In the genomic region with DNA sequence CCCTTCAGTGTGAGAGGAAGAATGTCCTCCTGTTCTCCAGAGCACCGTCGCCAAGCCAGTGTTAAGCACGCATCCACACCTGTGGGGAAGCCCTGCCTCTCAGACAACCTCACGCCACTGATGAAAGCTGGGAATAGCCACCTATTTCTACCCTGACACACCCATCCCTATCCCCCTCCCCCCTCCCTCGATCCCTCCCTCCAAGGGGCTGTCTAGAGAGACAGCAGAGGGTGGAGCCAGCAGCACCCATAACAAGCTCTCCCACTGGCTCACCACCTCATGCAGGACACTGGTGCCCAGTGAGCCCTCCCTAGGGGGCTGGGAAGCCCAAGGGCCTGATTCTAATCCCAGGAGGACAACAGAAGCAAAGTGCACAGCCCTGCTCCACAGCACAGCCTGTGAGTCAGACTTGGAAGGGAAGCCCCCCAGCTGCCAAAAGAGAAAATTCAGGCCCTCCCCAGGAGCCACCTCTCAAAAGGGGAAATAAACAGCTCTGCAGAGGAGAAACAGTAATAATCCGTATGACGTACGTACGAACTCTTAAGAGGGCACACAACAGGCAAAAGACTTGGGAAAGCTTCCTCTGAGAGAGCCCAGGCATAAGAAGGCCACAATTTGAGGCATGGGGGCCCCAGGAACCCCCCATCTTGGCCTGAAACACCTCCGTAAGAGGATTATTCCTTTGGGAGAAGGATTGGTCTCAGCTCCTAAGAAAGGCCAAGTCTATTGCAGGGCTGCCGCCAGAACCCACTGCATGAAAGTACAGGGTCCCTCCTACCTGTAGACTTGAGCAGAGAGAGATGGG, we compare ENCODE assay signal across 11 cellular contexts. TPM values are rescaled to one million over a fixed set of nuclear protein-coding genes. Genes with fewer than 3 reads are reported as not detected.
DNase-seq lines count a peak whose midpoint lies in the region; ATAC-seq and FAIRE-seq lines count a peak whose summit lies in the region.
"Had no signal": no experiment of that assay in that cellular context is flagged by ENCODE, and none has a peak within 500 bp of the region (broad histone marks: within the 10 kb centered on the region; RNA-seq: fewer than 3 reads in every experiment).

No MANE protein-coding gene starts in this region.

- H3K27ac ChIP-seq in duodenal mucosa (ENCODE audit: low read depth, low read length): peak overlapping the region; percentile 78
- peak overlapping the region; percentile 12 to 96 for H3K27ac ChIP-seq in small intestine (ENCODE audit: low read depth in 1 of 2, low read length in 1 of 2)
- H3K27ac ChIP-seq: neutrophil had no signal

- H3K9me3 ChIP-seq in duodenal mucosa (ENCODE audit: control insufficient read depth in 1 of 2, low read length in 2 of 2): no peaks in the 10 kb centered on the region
- H3K9me3 ChIP-seq in small intestine (ENCODE audit: control insufficient read depth, low read depth): no peaks in the 10 kb centered on the region
- H3K9me3 ChIP-seq: neutrophil had no signal

- 57 to 68% (median 66%) methylated on average over 11 of the region's 11 CpGs for WGBS in small intestine, 3 donors

- H3K36me3 ChIP-seq in duodenal mucosa (ENCODE audit: control insufficient read depth in 1 of 2, insufficient read depth in 2 of 2, low read length in 2 of 2): no peaks in the 10 kb centered on the region
- H3K36me3 ChIP-seq in small intestine (ENCODE audit: control insufficient read depth in 2 of 2, insufficient read depth in 2 of 2, low read length in 2 of 2): no peaks in the 10 kb centered on the region
- H3K36me3 ChIP-seq: neutrophil had no signal

- no peak for ATAC-seq in GM19035 (IDR thresholded peaks at IDR 0.05; ENCODE audit: unreplicated experiment)
- ATAC-seq in HG02973 (IDR thresholded peaks at IDR 0.05; ENCODE audit: unreplicated experiment): no peak
- no peak for ATAC-seq in HG03045 (IDR thresholded peaks at IDR 0.05; ENCODE audit: unreplicated experiment)

- H3K4me3 ChIP-seq in duodenal mucosa (ENCODE audit: low read depth in 1 of 2, low read length in 2 of 2): peak overlapping the region in 1 of 2 donors; percentile 5
- no peak overlapping the region for H3K4me3 ChIP-seq in small intestine (ENCODE audit: low read depth in 1 of 2, low read length in 2 of 2)

- H3K27me3 ChIP-seq in duodenal mucosa (ENCODE audit: control insufficient read depth in 1 of 2, insufficient read depth in 2 of 2, low read length in 2 of 2): no peaks in the 10 kb centered on the region
- H3K27me3 ChIP-seq in small intestine (ENCODE audit: control insufficient read depth in 2 of 2, insufficient read depth in 2 of 2, low read length in 2 of 2): no peaks in the 10 kb centered on the region

- peaks cover 34 to 46% of the 10 kb centered on the region in 2 donors for H3K4me1 ChIP-seq in duodenal mucosa (ENCODE audit: control insufficient read depth in 1 of 2, insufficient read depth in 2 of 2, low read length in 2 of 2)
- H3K4me1 ChIP-seq in small intestine (ENCODE audit: control insufficient read depth in 2 of 2, insufficient read depth in 1 of 2, low read depth in 1 of 2, low read length in 1 of 2): peaks cover 17 to 28% of the 10 kb centered on the region in 2 donors

- DNase-seq in HuH-7 (ENCODE audit: low spot score): peak; percentile 42
- DNase-seq in NOMO-1 (lab: John Stamatoyannopoulos, UW; ENCODE audit: unreplicated experiment in 2 of 2): peak; percentile 56 to 73
- no peak for DNase-seq in small intestine
- DNase-seq in AG08396 (ENCODE audit: low spot score): no peak

- FAIRE-seq in small intestine (lab: Jason Lieb, UNC): no peak
- FAIRE-seq: endothelial cell of umbilical vein, GM18507 had no signal

- H3K9ac ChIP-seq in duodenal mucosa (ENCODE audit: low read depth in 1 of 2, low read length in 2 of 2): no peak overlapping the region

RNA-seq across cellular contexts. Expression of a gene that starts 7.7 kb away (rescaled TPM):
- polyA plus RNA-seq in small intestine: 1 to 10 TPM; 2.2 to 8.0 (median 2.9) TPM

Comparison
In these comparisons a context has a peak if more than half of its experiments do, and no peak if none do; other contexts are left out.
1. DNase-seq: peak in HuH-7 (single experiment) and NOMO-1 (2 of 2); none in small intestine (single experiment) and AG08396 (single experiment).